10 cellular contexts compared by ENCODE assay signal in genomic region chr10:124688366-124688765, GRCh38. TPM values are rescaled to one million over a fixed set of nuclear protein-coding genes. Genes with fewer than 3 reads are reported as not detected.
DNase-seq lines count a peak whose midpoint lies in the region; ATAC-seq and TF ChIP-seq lines count a peak whose summit lies in the region.
"Had no signal": no experiment of that assay in that cellular context is flagged by ENCODE, and none has a peak within 500 bp of the region (broad histone marks: within the 10 kb centered on the region; RNA-seq: fewer than 3 reads in every experiment).

No MANE protein-coding gene starts in this region.

- TF ChIP-seq POLR2A in heart left ventricle (IDR thresholded peaks at IDR 0.05) (no peak), uterus (IDR thresholded peaks at IDR 0.05) (no peak), esophagus squamous epithelium (IDR thresholded peaks at IDR 0.05) (no peak)

- H3K36me3 ChIP-seq in heart left ventricle (peaks cover 0 to 21% (median 3%) of the 10 kb centered on the region in 9 donors), uterus (no peaks in the 10 kb centered on the region), esophagus squamous epithelium (peaks cover 0 to 52% (median 12%) of the 10 kb centered on the region in 3 donors)
- H3K36me3 ChIP-seq: neural progenitor cell had no signal

- intact Hi-C loops in heart left ventricle (cut with DNase I) (loop anchor here in 7 of 10 donors (5.0 to 10.0 kb wide), 2 partner anchors 46 to 49 kb away; no protein-coding TSS in a partner anchor), left cardiac atrium (cut with DNase I) (loop anchor here in 1 of 2 donors (10.0 kb wide), 1 partner anchor 46 kb away; no protein-coding TSS in a partner anchor), uterus (cut with DNase I; ENCODE audit: low total_unique reads) (no loop called here), esophagus squamous epithelium (cut with DNase I) (no loop called here)

- H3K9me3 Mint-ChIP-seq in effector memory CD8-positive, alpha-beta T cell = no peaks in the 10 kb centered on the region
- H3K9me3 Mint-ChIP-seq: neural progenitor cell had no signal

- DNase-seq in heart left ventricle (no peak), left cardiac atrium (no peak), uterus (no peak), amniotic stem cell (lab: John Stamatoyannopoulos, UW) (no peak), esophagus squamous epithelium (lab: John Stamatoyannopoulos, UW) (no peak), HCEC 1CT (no peak)
- DNase-seq in effector memory CD8-positive, alpha-beta T cell = no peak

- H3K4me1 Mint-ChIP-seq in effector memory CD8-positive, alpha-beta T cell (ENCODE audit: low read depth in 2 of 2) = peaks cover 61 to 73% of the 10 kb centered on the region in 2 donors

- H3K4me1 ChIP-seq in heart left ventricle (peaks cover 7 to 100% (median 78%) of the 10 kb centered on the region in 12 donors), uterus (no peaks in the 10 kb centered on the region), esophagus squamous epithelium (peaks cover 8 to 96% (median 20%) of the 10 kb centered on the region in 3 donors)

- whole genome bisulfite sequencing in heart left ventricle, 4 donors = 84 to 89% (median 86%) methylated on average over 6 of the region's 6 CpGs
- WGBS in esophagus squamous epithelium, 2 donors = 71 to 84% methylated on average over 6 of the region's 6 CpGs

- H3K36me3 Mint-ChIP-seq in effector memory CD8-positive, alpha-beta T cell (ENCODE audit: insufficient read depth) = peaks cover 44% of the 10 kb centered on the region

- peak overlapping the region in 11 of 12 donors; percentile 7 to 89 (median 70) for H3K27ac ChIP-seq in heart left ventricle
- peak overlapping the region; percentile 6 to 24 for H3K27ac ChIP-seq in uterus
- H3K27ac ChIP-seq in esophagus squamous epithelium = peak overlapping the region in 2 of 4 donors; percentile 15 to 55
- H3K27ac ChIP-seq: neural progenitor cell had no signal

- ATAC-seq in heart left ventricle = no peak
- ATAC-seq in left cardiac atrium = no peak
- ATAC-seq in HG03175 (IDR thresholded peaks at IDR 0.05; ENCODE audit: unreplicated experiment) = peak; percentile 1
- ATAC-seq in effector memory CD8-positive, alpha-beta T cell (replicated peaks) = peak; percentile 2

- TF ChIP-seq CTCF in heart left ventricle (IDR thresholded peaks at IDR 0.05) = no peak
- TF ChIP-seq CTCF in uterus (IDR thresholded peaks at IDR 0.05) = no peak
- TF ChIP-seq CTCF in esophagus squamous epithelium (IDR thresholded peaks at IDR 0.05) = no peak

- H3K4me3 ChIP-seq in heart left ventricle (no peak overlapping the region), uterus (no peak overlapping the region), esophagus squamous epithelium (no peak overlapping the region)
- H3K4me3 ChIP-seq: BLaER1 treated with 17β-estradiol and CSF1 and Interleukin-3, amounts not matched to agents 10 nM and 100 nM; neural progenitor cell had no signal

- peak overlapping the region; percentile 66 to 82 for H3K4me3 Mint-ChIP-seq in effector memory CD8-positive, alpha-beta T cell
- H3K4me3 Mint-ChIP-seq: neural progenitor cell had no signal

- H3K27ac Mint-ChIP-seq in effector memory CD8-positive, alpha-beta T cell = peak overlapping the region; percentile 95
- H3K27ac Mint-ChIP-seq: neural progenitor cell had no signal

- no peaks in the 10 kb centered on the region for H3K27me3 ChIP-seq in heart left ventricle
- H3K27me3 ChIP-seq in uterus = no peaks in the 10 kb centered on the region
- H3K27me3 ChIP-seq in esophagus squamous epithelium = no peaks in the 10 kb centered on the region
- H3K27me3 ChIP-seq: BLaER1 treated with 17β-estradiol and CSF1 and Interleukin-3, amounts not matched to agents 10 nM and 100 nM; neural progenitor cell had no signal

- no peaks in the 10 kb centered on the region for H3K27me3 Mint-ChIP-seq in effector memory CD8-positive, alpha-beta T cell

- no peaks in the 10 kb centered on the region for H3K9me3 ChIP-seq in heart left ventricle
- H3K9me3 ChIP-seq in uterus = no peaks in the 10 kb centered on the region
- no peaks in the 10 kb centered on the region for H3K9me3 ChIP-seq in esophagus squamous epithelium
- H3K9me3 ChIP-seq: BLaER1 treated with 17β-estradiol and CSF1 and Interleukin-3, amounts not matched to agents 10 nM and 100 nM had no signal

RNA-seq across cellular contexts. Expression of gene FAM53B, which starts 55.8 kb away (rescaled TPM):
- total RNA-seq in heart left ventricle (10 to 100 TPM; 30.2 to 57.7 (median 36.3) TPM), left cardiac atrium (10 to 100 TPM; 23.3 to 31.4 TPM), uterus (10 to 100 TPM; 10.9 to 94.3 (median 67.8) TPM), esophagus squamous epithelium (10 to 100 TPM; 27.4 to 54.2 (median 31.5) TPM)
- 10 to 100 TPM; 23.7 to 25.6 TPM for polyA plus RNA-seq in heart left ventricle

Comparison
In these comparisons a context has a peak if more than half of its experiments do, and no peak if none do; other contexts are left out.
1. ATAC-seq: peak in HG03175 (single experiment) and effector memory CD8-positive, alpha-beta T cell (single experiment); none in heart left ventricle (0 of 4) and left cardiac atrium (0 of 2).
2. intact Hi-C loops: an anchor here in heart left ventricle (5.0 to 10.0 kb wide); none called in uterus and esophagus squamous epithelium.